31 cellular contexts compared by ENCODE assay signal in genomic region chr13:113457510-113457909, GRCh38. TPM values are rescaled to one million over a fixed set of nuclear protein-coding genes. Genes with fewer than 3 reads are reported as not detected.
A peak's percentile ranks its signal among the peaks of the same experiment; 100 is the strongest.
DNase-seq lines count a peak whose midpoint lies in the region; ATAC-seq and TF ChIP-seq lines count a peak whose summit lies in the region.
"Had no signal": no experiment of that assay in that cellular context is flagged by ENCODE, and none has a peak within 500 bp of the region (broad histone marks: within the 10 kb centered on the region; RNA-seq: fewer than 3 reads in every experiment).

No MANE protein-coding gene starts in this region.

- H3K27me3 Mint-ChIP-seq in activated CD8-positive, alpha-beta T cell treated with anti-CD3 and anti-CD28 coated beads for 36 hours, result no peaks in the 10 kb centered on the region
- no peaks in the 10 kb centered on the region for H3K27me3 Mint-ChIP-seq in activated CD4-positive, alpha-beta memory T cell treated with anti-CD3 and anti-CD28 coated beads for 36 hours
- H3K27me3 Mint-ChIP-seq: activated CD4-positive, alpha-beta T cell treated with anti-CD3 and anti-CD28 coated beads for 36 hours; activated naive CD8-positive, alpha-beta T cell; CD4-positive, alpha-beta memory T cell; dendritic cell treated with granulocyte-macrophage colony-stimulating factor and Interleukin-4, amounts not matched to agents 40 ng/mL and 50 ng/mL, for 4 days had no signal

- H3K4me3 Mint-ChIP-seq in activated CD8-positive, alpha-beta T cell treated with anti-CD3 and anti-CD28 coated beads for 36 hours, result no peak overlapping the region
- no peak overlapping the region for H3K4me3 Mint-ChIP-seq in activated CD4-positive, alpha-beta memory T cell treated with anti-CD3 and anti-CD28 coated beads for 36 hours
- H3K4me3 Mint-ChIP-seq: activated CD4-positive, alpha-beta T cell treated with anti-CD3 and anti-CD28 coated beads for 36 hours; activated naive CD8-positive, alpha-beta T cell; CD4-positive, alpha-beta memory T cell; dendritic cell treated with granulocyte-macrophage colony-stimulating factor and Interleukin-4, amounts not matched to agents 40 ng/mL and 50 ng/mL, for 4 days; nephron had no signal

- H3K4me3 ChIP-seq in AG04450 (ENCODE audit: low read depth, low read length), result no peak overlapping the region
- no peak overlapping the region for H3K4me3 ChIP-seq in HCT116 (replicated peaks in 1 of 2; ENCODE audit: low read depth in 1 of 2, low read length in 2 of 2)
- H3K4me3 ChIP-seq in choroid plexus epithelial cell (ENCODE audit: low read depth, low read length), result no peak overlapping the region
- H3K4me3 ChIP-seq: A549, heart right ventricle, skin epidermis had no signal

- H3K27me3 ChIP-seq in AG04450 (ENCODE audit: control insufficient read depth, insufficient read depth, low read length) (no peaks in the 10 kb centered on the region), HCT116 (ENCODE audit: insufficient read depth, low read length) (no peaks in the 10 kb centered on the region)
- H3K27me3 ChIP-seq: heart right ventricle had no signal

- no peak for TF ChIP-seq POLR2A in HCT116 (IDR thresholded peaks at IDR 0.05; ENCODE audit: borderline replicate concordance, extremely low read depth, insufficient read depth, insufficient read length)

- DNase-seq in AG04450 (ENCODE audit: low read depth, low spot score) (no peak), HCT116 (ENCODE audit: low read depth, low spot score) (no peak), choroid plexus epithelial cell (ENCODE audit: low read depth) (peak; percentile 11), mesenteric fat pad (ENCODE audit: low spot score) (peak; percentile 59)
- DNase-seq in stimulated activated CD4-positive, alpha-beta T cell treated with anti-CD3 and anti-CD28 coated beads, Interleukin-2, amount 100 ng/mL, for 24 hours, result no peak
- DNase-seq in activated CD8-positive, alpha-beta T cell treated with anti-CD3 and anti-CD28 coated beads for 36 hours, result no peak
- DNase-seq in activated CD4-positive, alpha-beta memory T cell treated with anti-CD3 and anti-CD28 coated beads for 36 hours, result no peak
- DNase-seq: activated effector memory CD4-positive, alpha-beta T cell treated with Interleukin-2 at 50 U/mL for 16 hours; aorta; CD4-positive, alpha-beta memory T cell; central memory CD4-positive, alpha-beta T cell; DMS153; foreskin melanocyte; HCEC 1CT; heart right ventricle; kidney glomerular epithelial cell; mammary epithelial cell; MV-4-11; NCI-H2107; SHP77 treated with DMSO at 0.1 percent for 48 hours; SW 1271 had no signal

- no peaks in the 10 kb centered on the region for H3K79me2 ChIP-seq in HCT116 (ENCODE audit: insufficient read depth, low read length)
- H3K79me2 ChIP-seq: parathyroid adenoma had no signal

- H3K9me3 ChIP-seq in AG04450 (ENCODE audit: control insufficient read depth, insufficient read depth, low read length) (no peaks in the 10 kb centered on the region), HCT116 (ENCODE audit: control insufficient read depth in 1 of 2, insufficient read depth in 1 of 2, low read depth in 1 of 2, low read length in 2 of 2) (no peaks in the 10 kb centered on the region)
- H3K9me3 ChIP-seq: A549, heart right ventricle had no signal

- intact Hi-C loops in HCT116 (cut with micrococcal nuclease), result loop anchor here (5.0 kb wide), 1 partner anchor 105 kb away; no protein-coding TSS in a partner anchor
- intact Hi-C loops in activated CD8-positive, alpha-beta T cell treated with anti-CD3 and anti-CD28 coated beads for 36 hours (cut with micrococcal nuclease), result loop anchor here (5.0 kb wide), 1 partner anchor 105 kb away; no protein-coding TSS in a partner anchor
- intact Hi-C loops in activated CD4-positive, alpha-beta memory T cell treated with anti-CD3 and anti-CD28 coated beads for 36 hours (cut with micrococcal nuclease), result no loop called here

- TF ChIP-seq RAD21 in HCT116 (IDR thresholded peaks at IDR 0.05; ENCODE audit: low read depth), result no peak

- no peaks in the 10 kb centered on the region for H4K20me1 ChIP-seq in HCT116 (ENCODE audit: insufficient read depth)

- H3K4me1 Mint-ChIP-seq in activated CD8-positive, alpha-beta T cell treated with anti-CD3 and anti-CD28 coated beads for 36 hours (ENCODE audit: low read depth), result no peaks in the 10 kb centered on the region
- H3K4me1 Mint-ChIP-seq in activated CD4-positive, alpha-beta memory T cell treated with anti-CD3 and anti-CD28 coated beads for 36 hours (ENCODE audit: low read depth), result no peaks in the 10 kb centered on the region
- H3K4me1 Mint-ChIP-seq: activated CD4-positive, alpha-beta T cell treated with anti-CD3 and anti-CD28 coated beads for 36 hours; CD4-positive, alpha-beta memory T cell had no signal

- BruUV-seq in HCT116 (replicated peaks; lab: Mats Ljungman, UMichigan), result TSS peak; percentile 25

- H3K9ac ChIP-seq in HCT116 (ENCODE audit: low read length), result no peak overlapping the region
- H3K9ac ChIP-seq: parathyroid adenoma had no signal

- H3K9me2 ChIP-seq in HCT116 (ENCODE audit: insufficient read depth), result no peaks in the 10 kb centered on the region

- RAD21 ChIA-PET in HCT116 (lab: Charles Lee; ENCODE audit: low non-redundant PET in 1 of 2, low total read pairs in 2 of 2, uncharacterized antibody in 2 of 2, unreplicated experiment in 2 of 2), result no interaction called here

- no peaks in the 10 kb centered on the region for H3K9me3 Mint-ChIP-seq in activated CD8-positive, alpha-beta T cell treated with anti-CD3 and anti-CD28 coated beads for 36 hours
- no peaks in the 10 kb centered on the region for H3K9me3 Mint-ChIP-seq in activated CD4-positive, alpha-beta memory T cell treated with anti-CD3 and anti-CD28 coated beads for 36 hours
- H3K9me3 Mint-ChIP-seq: CD4-positive, alpha-beta memory T cell; dendritic cell treated with granulocyte-macrophage colony-stimulating factor and Interleukin-4, amounts not matched to agents 40 ng/mL and 50 ng/mL, for 4 days; nephron had no signal

- CTCF ChIA-PET in AG04450 (lab: Charles Lee), result interaction anchor here (0.7 to 4.6 kb wide), 8 partner anchors 9 to 105 kb away, joined by 3 to 54 read pairs (median 4); no protein-coding TSS in a partner anchor
- CTCF ChIA-PET in HCT116 (lab: Charles Lee), result interaction anchor here (2.2 kb wide), 1 partner anchor 105 kb away, joined by 13 read pairs; no protein-coding TSS in a partner anchor
- CTCF ChIA-PET in activated CD8-positive, alpha-beta T cell treated with anti-CD3 and anti-CD28 coated beads for 36 hours (lab: Charles Lee), result interaction anchor here (0.9 to 2.8 kb wide), 6 partner anchors 9 to 188 kb away, joined by 3 to 28 read pairs (median 6); no protein-coding TSS in a partner anchor
- CTCF ChIA-PET in activated CD4-positive, alpha-beta memory T cell treated with anti-CD3 and anti-CD28 coated beads for 36 hours (lab: Charles Lee), result no interaction called here

- no peak overlapping the region for H3K4me2 ChIP-seq in HCT116 (ENCODE audit: low read length)
- H3K4me2 ChIP-seq: A549 had no signal

- H3K36me3 ChIP-seq in HCT116 (ENCODE audit: control insufficient read depth in 1 of 2, insufficient read depth in 2 of 2, low read length in 2 of 2), result peaks cover 21 to 24% of the 10 kb centered on the region in 2 experiments; a peak in 3 of 4 replicates

- H3K27ac ChIP-seq in AG04450 (ENCODE audit: low read depth, low read length) (no peak overlapping the region), HCT116 (ENCODE audit: low read depth, low read length) (no peak overlapping the region)
- H3K27ac ChIP-seq: A549, HL-60, parathyroid adenoma, skin epidermis had no signal

- POLR2A ChIA-PET in AG04450 (lab: Yijun Ruan, JAX) (no interaction called here), HCT116 (lab: Charles Lee) (no interaction called here)
- POLR2A ChIA-PET in activated CD8-positive, alpha-beta T cell treated with anti-CD3 and anti-CD28 coated beads for 36 hours (lab: Charles Lee), result interaction anchor here (0.9 kb wide), 1 partner anchor 122 kb away, joined by 3 read pairs; no protein-coding TSS in a partner anchor
- POLR2A ChIA-PET in activated CD4-positive, alpha-beta memory T cell treated with anti-CD3 and anti-CD28 coated beads for 36 hours (lab: Charles Lee), result no interaction called here

- ATAC-seq in HCT116 (no peak), GM19395 (IDR thresholded peaks at IDR 0.05; ENCODE audit: unreplicated experiment) (no peak)
- no peak for ATAC-seq in activated CD8-positive, alpha-beta T cell treated with anti-CD3 and anti-CD28 coated beads for 36 hours
- ATAC-seq: activated CD4-positive, alpha-beta T cell treated with anti-CD3 and anti-CD28 coated beads for 36 hours; stimulated activated naive CD8-positive, alpha-beta T cell treated with anti-CD3 and anti-CD28 coated beads, Interleukin-15, Interleukin-2, amounts not matched to agents 100 U/mL and 50 U/mL, for 24 hours had no signal

- H3K36me3 Mint-ChIP-seq in activated CD8-positive, alpha-beta T cell treated with anti-CD3 and anti-CD28 coated beads for 36 hours (ENCODE audit: low read depth), result peaks cover 12% of the 10 kb centered on the region
- H3K36me3 Mint-ChIP-seq in activated CD4-positive, alpha-beta memory T cell treated with anti-CD3 and anti-CD28 coated beads for 36 hours, result peaks cover 24% of the 10 kb centered on the region
- H3K36me3 Mint-ChIP-seq: activated naive CD8-positive, alpha-beta T cell had no signal

- H3K4me1 ChIP-seq in HCT116 (ENCODE audit: control insufficient read depth in 1 of 2, insufficient read depth in 2 of 2, low read length in 2 of 2), result no peaks in the 10 kb centered on the region
- H3K4me1 ChIP-seq: A549, parathyroid adenoma had no signal

- TF ChIP-seq CTCF in AG04450 (IDR thresholded peaks at IDR 0.05; ENCODE audit: low read depth, low read length) (peak; percentile 16; the same call in 1 of the 2 replicates), HCT116 (IDR thresholded peaks at IDR 0.05 in 2 of 3, conservative IDR thresholded peaks at IDR 0.05 in 1 of 3; ENCODE audit: borderline replicate concordance in 1 of 3, insufficient read depth in 1 of 3, low read depth in 2 of 3, low read length in 2 of 3) (0 out of 6 replicates have a peak, but pooled peaks of 1 of the 3 experiments have one; percentile 14), choroid plexus epithelial cell (conservative IDR thresholded peaks at IDR 0.05; ENCODE audit: low read depth, low read length) (peak; percentile 38)
- no peak for TF ChIP-seq CTCF in activated CD8-positive, alpha-beta T cell treated with anti-CD3 and anti-CD28 coated beads for 36 hours (IDR thresholded peaks at IDR 0.05)

- no peak overlapping the region for H2AFZ ChIP-seq in HCT116 (ENCODE audit: low read depth, low read length, poor library complexity, severe bottlenecking)
- H2AFZ ChIP-seq: parathyroid adenoma had no signal

- H3K27ac Mint-ChIP-seq in activated CD8-positive, alpha-beta T cell treated with anti-CD3 and anti-CD28 coated beads for 36 hours, result no peak overlapping the region
- H3K27ac Mint-ChIP-seq in activated CD4-positive, alpha-beta memory T cell treated with anti-CD3 and anti-CD28 coated beads for 36 hours, result no peak overlapping the region
- H3K27ac Mint-ChIP-seq: activated CD4-positive, alpha-beta T cell treated with anti-CD3 and anti-CD28 coated beads for 36 hours; activated naive CD8-positive, alpha-beta T cell; CD4-positive, alpha-beta memory T cell; dendritic cell treated with granulocyte-macrophage colony-stimulating factor and Interleukin-4, amounts not matched to agents 40 ng/mL and 50 ng/mL, for 4 days; nephron had no signal

RNA-seq across cellular contexts. Expression of gene ADPRHL1, which starts 4.2 kb away (rescaled TPM):
- polyA plus RNA-seq in AG04450 (2011; rRNA removed), result 0.35 and 0.41 TPM in 2 replicates
- polyA minus RNA-seq in AG04450 (2011; rRNA and poly(A)+ RNA removed), result 0.28 and 0.65 TPM in 2 replicates
- 12.6 TPM for total RNA-seq in HCT116 (2021; ENCODE audit: unreplicated experiment)
- 11.4 and 11.8 TPM in 2 replicates for polyA plus RNA-seq in HCT116 (2012)
- total RNA-seq in mesenteric fat pad, result 2.1 TPM
- under 1 TPM; 0.23 to 0.36 TPM for total RNA-seq in activated CD8-positive, alpha-beta T cell treated with anti-CD3 and anti-CD28 coated beads for 36 hours
- total RNA-seq in activated CD4-positive, alpha-beta memory T cell treated with anti-CD3 and anti-CD28 coated beads for 36 hours, result under 1 TPM; 0.50 to 0.56 TPM

RNA-seq across cellular contexts. Expression of gene DCUN1D2, which starts 33.0 kb away (rescaled TPM):
- polyA plus RNA-seq in AG04450 (2011; rRNA removed), result 11.0 and 11.5 TPM in 2 replicates
- 9.1 and 9.9 TPM in 2 replicates for polyA minus RNA-seq in AG04450 (2011; rRNA and poly(A)+ RNA removed)
- total RNA-seq in HCT116 (2021; ENCODE audit: unreplicated experiment) (25.4 TPM), mesenteric fat pad (21.7 TPM)
- 9.2 and 11.2 TPM in 2 replicates for polyA plus RNA-seq in HCT116 (2012)
- total RNA-seq in activated CD8-positive, alpha-beta T cell treated with anti-CD3 and anti-CD28 coated beads for 36 hours, result 10 to 100 TPM; 13.4 to 14.7 TPM
- total RNA-seq in activated CD4-positive, alpha-beta memory T cell treated with anti-CD3 and anti-CD28 coated beads for 36 hours, result 10 to 100 TPM; 14.4 to 15.8 TPM

Comparison
In these comparisons a context has a peak if more than half of its experiments do, and no peak if none do; other contexts are left out.
1. DNase-seq: peak in choroid plexus epithelial cell (single experiment) and mesenteric fat pad (single experiment); none in AG04450 (single experiment), HCT116 (single experiment), stimulated activated CD4-positive, alpha-beta T cell treated with anti-CD3 and anti-CD28 coated beads, Interleukin-2, amount 100 ng/mL, for 24 hours (0 of 2), activated CD8-positive, alpha-beta T cell treated with anti-CD3 and anti-CD28 coated beads for 36 hours (single experiment) and activated CD4-positive, alpha-beta memory T cell treated with anti-CD3 and anti-CD28 coated beads for 36 hours (single experiment).